Comparison of ENCODE assay signal across 12 cellular contexts in genomic region chr21:45001134-45002095, GRCh38.
DNase-seq lines count a peak whose midpoint lies in the region; ATAC-seq, FAIRE-seq and TF ChIP-seq lines count a peak whose summit lies in the region.
"Had no signal": no experiment of that assay in that cellular context is flagged by ENCODE, and none has a peak within 500 bp of the region (broad histone marks: within the 10 kb centered on the region; RNA-seq: fewer than 3 reads in every experiment).

No MANE protein-coding gene starts in this region.

- TF ChIP-seq POLR2A in body of pancreas (IDR thresholded peaks at IDR 0.05): no peak

- no peaks in the 10 kb centered on the region for H3K9me3 Mint-ChIP-seq in activated naive CD8-positive, alpha-beta T cell treated with anti-CD3 and anti-CD28 coated beads, Interleukin-2, amount 10 ng/mL, durations not matched to agents 7 days and 5 days
- H3K9me3 Mint-ChIP-seq in activated naive CD8-positive, alpha-beta T cell treated with anti-CD3 and anti-CD28 coated beads, Interleukin-2, amount 50 U/mL, for 24 hours: peaks cover 4% of the 10 kb centered on the region

- no peak overlapping the region for H3K27ac ChIP-seq in body of pancreas
- H3K27ac ChIP-seq: neutrophil had no signal

- DNase-seq in activated naive CD8-positive, alpha-beta T cell treated with anti-CD3 and anti-CD28 coated beads, Interleukin-2, amount 10 ng/mL, durations not matched to agents 7 days and 5 days: no peak
- no peak for DNase-seq in activated naive CD8-positive, alpha-beta T cell treated with anti-CD3 and anti-CD28 coated beads, Interleukin-2, amount 50 U/mL, for 24 hours
- DNase-seq in body of pancreas: peak in 1 of 4 donors; percentile 23
- peak; percentile 73 for DNase-seq in kidney tubule cell (ENCODE audit: low spot score)
- peak; percentile 74 for DNase-seq in urothelium cell line (ENCODE audit: low spot score)
- DNase-seq in AML-193 (lab: John Stamatoyannopoulos, UW): no peak
- DNase-seq in iPS-NIHi11 (ENCODE audit: low spot score): no peak
- DNase-seq: RPMI8226; stimulated activated naive B cell treated with anti-CD40 and anti-IgM and Interleukin-4, amounts not matched to agents 10 μg/mL and 1 μg/mL and 100 μg/mL, for 72 hours had no signal

- H3K4me1 ChIP-seq in body of pancreas: no peaks in the 10 kb centered on the region

- no peak for FAIRE-seq in urothelium cell line (lab: Jason Lieb, UNC)
- FAIRE-seq: endometrium had no signal

- POLR2A ChIA-PET in activated naive CD8-positive, alpha-beta T cell treated with anti-CD3 and anti-CD28 coated beads, Interleukin-2, amount 10 ng/mL, durations not matched to agents 7 days and 5 days (lab: Charles Lee): no interaction called here

- no peaks in the 10 kb centered on the region for H3K36me3 ChIP-seq in body of pancreas (replicated peaks in 1 of 2; ENCODE audit: insufficient read depth in 1 of 2, low read depth in 2 of 2)
- H3K36me3 ChIP-seq: neutrophil had no signal

- H3K27me3 ChIP-seq in body of pancreas: peaks cover 0 to 3% of the 10 kb centered on the region in 2 donors

- H3K9me3 ChIP-seq in body of pancreas: no peaks in the 10 kb centered on the region
- H3K9me3 ChIP-seq: neutrophil had no signal

- TF ChIP-seq CTCF in body of pancreas (IDR thresholded peaks at IDR 0.05): no peak

- no peaks in the 10 kb centered on the region for H3K36me3 Mint-ChIP-seq in activated naive CD8-positive, alpha-beta T cell treated with anti-CD3 and anti-CD28 coated beads, Interleukin-2, amount 10 ng/mL, durations not matched to agents 7 days and 5 days
- H3K36me3 Mint-ChIP-seq in activated naive CD8-positive, alpha-beta T cell treated with anti-CD3 and anti-CD28 coated beads, Interleukin-2, amount 50 U/mL, for 24 hours (ENCODE audit: low read depth): no peaks in the 10 kb centered on the region

- H3K27ac Mint-ChIP-seq in activated naive CD8-positive, alpha-beta T cell treated with anti-CD3 and anti-CD28 coated beads, Interleukin-2, amount 10 ng/mL, durations not matched to agents 7 days and 5 days: no peak overlapping the region
- H3K27ac Mint-ChIP-seq in activated naive CD8-positive, alpha-beta T cell treated with anti-CD3 and anti-CD28 coated beads, Interleukin-2, amount 50 U/mL, for 24 hours: no peak overlapping the region
- H3K27ac Mint-ChIP-seq: stimulated activated naive B cell treated with anti-CD40 and anti-IgM and Interleukin-4, amounts not matched to agents 10 μg/mL and 1 μg/mL and 100 μg/mL, for 72 hours had no signal

- intact Hi-C loops in body of pancreas (cut with DNase I): no loop called here

- no peak overlapping the region for H3K4me3 ChIP-seq in body of pancreas

- WGBS in body of pancreas, 2 donors: 48 to 67% methylated on average over 11 to 42 of the region's 46 CpGs

- no peak overlapping the region for H3K4me3 Mint-ChIP-seq in activated naive CD8-positive, alpha-beta T cell treated with anti-CD3 and anti-CD28 coated beads, Interleukin-2, amount 10 ng/mL, durations not matched to agents 7 days and 5 days
- no peak overlapping the region for H3K4me3 Mint-ChIP-seq in activated naive CD8-positive, alpha-beta T cell treated with anti-CD3 and anti-CD28 coated beads, Interleukin-2, amount 50 U/mL, for 24 hours
- H3K4me3 Mint-ChIP-seq: stimulated activated naive B cell treated with anti-CD40 and anti-IgM and Interleukin-4, amounts not matched to agents 10 μg/mL and 1 μg/mL and 100 μg/mL, for 72 hours had no signal

- peak; percentile 19 for ATAC-seq in activated naive CD8-positive, alpha-beta T cell treated with anti-CD3 and anti-CD28 coated beads, Interleukin-2, amount 10 ng/mL, durations not matched to agents 7 days and 5 days (ENCODE audit: low read depth)
- no peak for ATAC-seq in activated naive CD8-positive, alpha-beta T cell treated with anti-CD3 and anti-CD28 coated beads, Interleukin-2, amount 50 U/mL, for 24 hours
- ATAC-seq in body of pancreas (peak; percentile 8), GM21528 (IDR thresholded peaks at IDR 0.05; ENCODE audit: low FRiP score, unreplicated experiment) (no peak)
- ATAC-seq: stimulated activated naive B cell treated with anti-CD40 and anti-IgM and Interleukin-4, amounts not matched to agents 10 μg/mL and 1 μg/mL and 100 μg/mL, for 72 hours had no signal

- H3K27me3 Mint-ChIP-seq in activated naive CD8-positive, alpha-beta T cell treated with anti-CD3 and anti-CD28 coated beads, Interleukin-2, amount 10 ng/mL, durations not matched to agents 7 days and 5 days: peaks cover 8% of the 10 kb centered on the region
- H3K27me3 Mint-ChIP-seq in activated naive CD8-positive, alpha-beta T cell treated with anti-CD3 and anti-CD28 coated beads, Interleukin-2, amount 50 U/mL, for 24 hours: peaks cover 2% of the 10 kb centered on the region

- no peaks in the 10 kb centered on the region for H3K4me1 Mint-ChIP-seq in activated naive CD8-positive, alpha-beta T cell treated with anti-CD3 and anti-CD28 coated beads, Interleukin-2, amount 10 ng/mL, durations not matched to agents 7 days and 5 days
- H3K4me1 Mint-ChIP-seq in activated naive CD8-positive, alpha-beta T cell treated with anti-CD3 and anti-CD28 coated beads, Interleukin-2, amount 50 U/mL, for 24 hours: peaks cover 9% of the 10 kb centered on the region

Comparison
In these comparisons a context has a peak if more than half of its experiments do, and no peak if none do; other contexts are left out.
1. ATAC-seq: peak in activated naive CD8-positive, alpha-beta T cell treated with anti-CD3 and anti-CD28 coated beads, Interleukin-2, amount 10 ng/mL, durations not matched to agents 7 days and 5 days (single experiment) and body of pancreas (single experiment); none in activated naive CD8-positive, alpha-beta T cell treated with anti-CD3 and anti-CD28 coated beads, Interleukin-2, amount 50 U/mL, for 24 hours (single experiment) and GM21528 (single experiment).
2. DNase-seq: peak in kidney tubule cell (single experiment) and urothelium cell line (single experiment); none in activated naive CD8-positive, alpha-beta T cell treated with anti-CD3 and anti-CD28 coated beads, Interleukin-2, amount 10 ng/mL, durations not matched to agents 7 days and 5 days (single experiment), activated naive CD8-positive, alpha-beta T cell treated with anti-CD3 and anti-CD28 coated beads, Interleukin-2, amount 50 U/mL, for 24 hours (single experiment), AML-193 (0 of 2) and iPS-NIHi11 (single experiment).